ENCODE assay signal across 1 cellular context in the genomic region with DNA sequence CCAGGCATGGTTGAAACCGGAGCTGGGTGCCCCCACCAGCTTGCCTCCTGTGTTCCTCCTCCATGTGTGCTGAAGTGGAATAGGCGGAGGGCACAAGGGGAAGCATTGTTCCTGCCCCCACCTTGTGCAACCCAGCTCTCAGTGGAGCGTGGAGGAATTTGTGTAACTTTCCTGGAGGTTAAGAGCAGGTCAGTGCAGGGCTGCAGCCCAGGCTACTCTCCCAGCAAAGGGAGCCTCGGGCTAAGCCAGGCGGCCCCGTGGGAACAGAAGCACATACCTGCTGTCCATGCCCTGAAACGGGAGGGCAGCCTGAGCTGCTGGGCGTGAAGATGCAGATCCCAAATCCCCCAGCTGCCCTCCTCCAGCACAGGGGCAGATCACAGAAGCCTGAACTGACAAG.
TF ChIP-seq lines count a peak whose summit lies in the region.

No MANE protein-coding gene starts in this region.

TF ChIP-seq in HepG2, 621 proteins besides CTCF, POLR2A, EP300 and RAD21 (continued from another document and continues in another):
- TF ChIP-seq, protein P1, sequence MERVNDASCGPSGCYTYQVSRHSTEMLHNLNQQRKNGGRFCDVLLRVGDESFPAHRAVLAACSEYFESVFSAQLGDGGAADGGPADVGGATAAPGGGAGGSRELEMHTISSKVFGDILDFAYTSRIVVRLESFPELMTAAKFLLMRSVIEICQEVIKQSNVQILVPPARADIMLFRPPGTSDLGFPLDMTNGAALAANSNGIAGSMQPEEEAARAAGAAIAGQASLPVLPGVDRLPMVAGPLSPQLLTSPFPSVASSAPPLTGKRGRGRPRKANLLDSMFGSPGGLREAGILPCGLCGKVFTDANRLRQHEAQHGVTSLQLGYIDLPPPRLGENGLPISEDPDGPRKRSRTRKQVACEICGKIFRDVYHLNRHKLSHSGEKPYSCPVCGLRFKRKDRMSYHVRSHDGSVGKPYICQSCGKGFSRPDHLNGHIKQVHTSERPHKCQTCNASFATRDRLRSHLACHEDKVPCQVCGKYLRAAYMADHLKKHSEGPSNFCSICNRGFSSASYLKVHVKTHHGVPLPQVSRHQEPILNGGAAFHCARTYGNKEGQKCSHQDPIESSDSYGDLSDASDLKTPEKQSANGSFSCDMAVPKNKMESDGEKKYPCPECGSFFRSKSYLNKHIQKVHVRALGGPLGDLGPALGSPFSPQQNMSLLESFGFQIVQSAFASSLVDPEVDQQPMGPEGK (CRISPR knock-in tag; IDR thresholded peaks at IDR 0.05): peak; percentile 88
- TF ChIP-seq ZNF275 (CRISPR knock-in tag; IDR thresholded peaks at IDR 0.05; ENCODE audit: borderline replicate concordance): no peak
- TF ChIP-seq ZNF44 (CRISPR knock-in tag; IDR thresholded peaks at IDR 0.05): no peak
- no peak for TF ChIP-seq STAT5B (CRISPR knock-in tag; IDR thresholded peaks at IDR 0.05)
- TF ChIP-seq ZNF557 (CRISPR knock-in tag; IDR thresholded peaks at IDR 0.05): no peak
- no peak for TF ChIP-seq RBFOX2 (IDR thresholded peaks at IDR 0.05; ENCODE audit: low read depth, low read length)
- TF ChIP-seq, protein P2, sequence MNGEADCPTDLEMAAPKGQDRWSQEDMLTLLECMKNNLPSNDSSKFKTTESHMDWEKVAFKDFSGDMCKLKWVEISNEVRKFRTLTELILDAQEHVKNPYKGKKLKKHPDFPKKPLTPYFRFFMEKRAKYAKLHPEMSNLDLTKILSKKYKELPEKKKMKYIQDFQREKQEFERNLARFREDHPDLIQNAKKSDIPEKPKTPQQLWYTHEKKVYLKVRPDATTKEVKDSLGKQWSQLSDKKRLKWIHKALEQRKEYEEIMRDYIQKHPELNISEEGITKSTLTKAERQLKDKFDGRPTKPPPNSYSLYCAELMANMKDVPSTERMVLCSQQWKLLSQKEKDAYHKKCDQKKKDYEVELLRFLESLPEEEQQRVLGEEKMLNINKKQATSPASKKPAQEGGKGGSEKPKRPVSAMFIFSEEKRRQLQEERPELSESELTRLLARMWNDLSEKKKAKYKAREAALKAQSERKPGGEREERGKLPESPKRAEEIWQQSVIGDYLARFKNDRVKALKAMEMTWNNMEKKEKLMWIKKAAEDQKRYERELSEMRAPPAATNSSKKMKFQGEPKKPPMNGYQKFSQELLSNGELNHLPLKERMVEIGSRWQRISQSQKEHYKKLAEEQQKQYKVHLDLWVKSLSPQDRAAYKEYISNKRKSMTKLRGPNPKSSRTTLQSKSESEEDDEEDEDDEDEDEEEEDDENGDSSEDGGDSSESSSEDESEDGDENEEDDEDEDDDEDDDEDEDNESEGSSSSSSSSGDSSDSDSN (CRISPR knock-in tag; IDR thresholded peaks at IDR 0.05): no peak
- TF ChIP-seq NFKB2 (CRISPR knock-in tag; IDR thresholded peaks at IDR 0.05; ENCODE audit: borderline replicate concordance): no peak
- TF ChIP-seq NR2F1 (CRISPR knock-in tag; IDR thresholded peaks at IDR 0.05): no peak
- TF ChIP-seq SIX4 (CRISPR knock-in tag; IDR thresholded peaks at IDR 0.05): peak; percentile 74; the same call in 1 of the 2 replicates
- TF ChIP-seq ZNF674 (CRISPR knock-in tag; IDR thresholded peaks at IDR 0.05; ENCODE audit: low read depth): no peak
- TF ChIP-seq RXRB (CRISPR knock-in tag; IDR thresholded peaks at IDR 0.05; ENCODE audit: borderline replicate concordance): no peak
- TF ChIP-seq BRCA1 (CRISPR knock-in tag; IDR thresholded peaks at IDR 0.05): no peak
- TF ChIP-seq, protein P3, sequence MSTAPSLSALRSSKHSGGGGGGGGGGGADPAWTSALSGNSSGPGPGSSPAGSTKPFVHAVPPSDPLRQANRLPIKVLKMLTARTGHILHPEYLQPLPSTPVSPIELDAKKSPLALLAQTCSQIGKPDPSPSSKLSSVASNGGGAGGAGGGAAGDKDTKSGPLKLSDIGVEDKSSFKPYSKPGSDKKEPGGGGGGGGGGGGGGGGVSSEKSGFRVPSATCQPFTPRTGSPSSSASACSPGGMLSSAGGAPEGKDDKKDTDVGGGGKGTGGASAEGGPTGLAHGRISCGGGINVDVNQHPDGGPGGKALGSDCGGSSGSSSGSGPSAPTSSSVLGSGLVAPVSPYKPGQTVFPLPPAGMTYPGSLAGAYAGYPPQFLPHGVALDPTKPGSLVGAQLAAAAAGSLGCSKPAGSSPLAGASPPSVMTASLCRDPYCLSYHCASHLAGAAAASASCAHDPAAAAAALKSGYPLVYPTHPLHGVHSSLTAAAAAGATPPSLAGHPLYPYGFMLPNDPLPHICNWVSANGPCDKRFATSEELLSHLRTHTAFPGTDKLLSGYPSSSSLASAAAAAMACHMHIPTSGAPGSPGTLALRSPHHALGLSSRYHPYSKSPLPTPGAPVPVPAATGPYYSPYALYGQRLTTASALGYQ (CRISPR knock-in tag; IDR thresholded peaks at IDR 0.05): no peak
- TF ChIP-seq ZNF790 (CRISPR knock-in tag; IDR thresholded peaks at IDR 0.05; ENCODE audit: borderline replicate concordance): no peak
- no peak for TF ChIP-seq HOXA5 (CRISPR knock-in tag; IDR thresholded peaks at IDR 0.05)
- TF ChIP-seq HIVEP1 (CRISPR knock-in tag; IDR thresholded peaks at IDR 0.05): no peak
- no peak for TF ChIP-seq ZFY (CRISPR knock-in tag; IDR thresholded peaks at IDR 0.05)
- no peak for TF ChIP-seq LBX2 (CRISPR knock-in tag; IDR thresholded peaks at IDR 0.05; ENCODE audit: borderline replicate concordance)
- TF ChIP-seq ZNF891 (CRISPR knock-in tag; IDR thresholded peaks at IDR 0.05): no peak
- TF ChIP-seq ZNF205 (CRISPR knock-in tag; IDR thresholded peaks at IDR 0.05): no peak
- no peak for TF ChIP-seq SOX13 (IDR thresholded peaks at IDR 0.05)
- peak in 1 of 2 experiments; percentile 58; a peak in 2 of 4 replicates for TF ChIP-seq SOX13 (CRISPR knock-in tag; conservative IDR thresholded peaks at IDR 0.05 in 1 of 2, IDR thresholded peaks at IDR 0.05 in 1 of 2)
- peak; percentile 90 for TF ChIP-seq BCL6 (CRISPR knock-in tag; IDR thresholded peaks at IDR 0.05)
- no peak for TF ChIP-seq SCMH1 (CRISPR knock-in tag; IDR thresholded peaks at IDR 0.05; ENCODE audit: borderline replicate concordance)
- TF ChIP-seq CEBPB (IDR thresholded peaks at IDR 0.05; ENCODE audit: borderline replicate concordance, low read depth, low read length): peak; percentile 60; the same call in 1 of the 2 replicates
- TF ChIP-seq CHD2 (IDR thresholded peaks at IDR 0.05; ENCODE audit: low read depth, low read length): no peak
- TF ChIP-seq ATF3 (CRISPR knock-in tag; IDR thresholded peaks at IDR 0.05): no peak
- no peak for TF ChIP-seq ZNF777 (CRISPR knock-in tag; IDR thresholded peaks at IDR 0.05)
- TF ChIP-seq ZNF615 (CRISPR knock-in tag; IDR thresholded peaks at IDR 0.05; ENCODE audit: borderline replicate concordance): no peak
- no peak for TF ChIP-seq ZSCAN31 (CRISPR knock-in tag; IDR thresholded peaks at IDR 0.05; ENCODE audit: low read depth)
- TF ChIP-seq XRCC5 (optimal IDR thresholded peaks at IDR 0.05; ENCODE audit: low read length): no peak
- TF ChIP-seq, protein P4, sequence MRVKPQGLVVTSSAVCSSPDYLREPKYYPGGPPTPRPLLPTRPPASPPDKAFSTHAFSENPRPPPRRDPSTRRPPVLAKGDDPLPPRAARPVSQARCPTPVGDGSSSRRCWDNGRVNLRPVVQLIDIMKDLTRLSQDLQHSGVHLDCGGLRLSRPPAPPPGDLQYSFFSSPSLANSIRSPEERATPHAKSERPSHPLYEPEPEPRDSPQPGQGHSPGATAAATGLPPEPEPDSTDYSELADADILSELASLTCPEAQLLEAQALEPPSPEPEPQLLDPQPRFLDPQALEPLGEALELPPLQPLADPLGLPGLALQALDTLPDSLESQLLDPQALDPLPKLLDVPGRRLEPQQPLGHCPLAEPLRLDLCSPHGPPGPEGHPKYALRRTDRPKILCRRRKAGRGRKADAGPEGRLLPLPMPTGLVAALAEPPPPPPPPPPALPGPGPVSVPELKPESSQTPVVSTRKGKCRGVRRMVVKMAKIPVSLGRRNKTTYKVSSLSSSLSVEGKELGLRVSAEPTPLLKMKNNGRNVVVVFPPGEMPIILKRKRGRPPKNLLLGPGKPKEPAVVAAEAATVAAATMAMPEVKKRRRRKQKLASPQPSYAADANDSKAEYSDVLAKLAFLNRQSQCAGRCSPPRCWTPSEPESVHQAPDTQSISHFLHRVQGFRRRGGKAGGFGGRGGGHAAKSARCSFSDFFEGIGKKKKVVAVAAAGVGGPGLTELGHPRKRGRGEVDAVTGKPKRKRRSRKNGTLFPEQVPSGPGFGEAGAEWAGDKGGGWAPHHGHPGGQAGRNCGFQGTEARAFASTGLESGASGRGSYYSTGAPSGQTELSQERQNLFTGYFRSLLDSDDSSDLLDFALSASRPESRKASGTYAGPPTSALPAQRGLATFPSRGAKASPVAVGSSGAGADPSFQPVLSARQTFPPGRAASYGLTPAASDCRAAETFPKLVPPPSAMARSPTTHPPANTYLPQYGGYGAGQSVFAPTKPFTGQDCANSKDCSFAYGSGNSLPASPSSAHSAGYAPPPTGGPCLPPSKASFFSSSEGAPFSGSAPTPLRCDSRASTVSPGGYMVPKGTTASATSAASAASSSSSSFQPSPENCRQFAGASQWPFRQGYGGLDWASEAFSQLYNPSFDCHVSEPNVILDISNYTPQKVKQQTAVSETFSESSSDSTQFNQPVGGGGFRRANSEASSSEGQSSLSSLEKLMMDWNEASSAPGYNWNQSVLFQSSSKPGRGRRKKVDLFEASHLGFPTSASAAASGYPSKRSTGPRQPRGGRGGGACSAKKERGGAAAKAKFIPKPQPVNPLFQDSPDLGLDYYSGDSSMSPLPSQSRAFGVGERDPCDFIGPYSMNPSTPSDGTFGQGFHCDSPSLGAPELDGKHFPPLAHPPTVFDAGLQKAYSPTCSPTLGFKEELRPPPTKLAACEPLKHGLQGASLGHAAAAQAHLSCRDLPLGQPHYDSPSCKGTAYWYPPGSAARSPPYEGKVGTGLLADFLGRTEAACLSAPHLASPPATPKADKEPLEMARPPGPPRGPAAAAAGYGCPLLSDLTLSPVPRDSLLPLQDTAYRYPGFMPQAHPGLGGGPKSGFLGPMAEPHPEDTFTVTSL (CRISPR knock-in tag; IDR thresholded peaks at IDR 0.05; ENCODE audit: borderline replicate concordance): no peak
- TF ChIP-seq PRPF4 (IDR thresholded peaks at IDR 0.05; ENCODE audit: low read depth, low read length, poor library complexity, severe bottlenecking): no peak
- TF ChIP-seq RARA (CRISPR knock-in tag; IDR thresholded peaks at IDR 0.05): peak; percentile 63
- TF ChIP-seq CEBPG (CRISPR knock-in tag; IDR thresholded peaks at IDR 0.05): peak; percentile 43; the same call in 1 of the 2 replicates
- TF ChIP-seq, protein P5, sequence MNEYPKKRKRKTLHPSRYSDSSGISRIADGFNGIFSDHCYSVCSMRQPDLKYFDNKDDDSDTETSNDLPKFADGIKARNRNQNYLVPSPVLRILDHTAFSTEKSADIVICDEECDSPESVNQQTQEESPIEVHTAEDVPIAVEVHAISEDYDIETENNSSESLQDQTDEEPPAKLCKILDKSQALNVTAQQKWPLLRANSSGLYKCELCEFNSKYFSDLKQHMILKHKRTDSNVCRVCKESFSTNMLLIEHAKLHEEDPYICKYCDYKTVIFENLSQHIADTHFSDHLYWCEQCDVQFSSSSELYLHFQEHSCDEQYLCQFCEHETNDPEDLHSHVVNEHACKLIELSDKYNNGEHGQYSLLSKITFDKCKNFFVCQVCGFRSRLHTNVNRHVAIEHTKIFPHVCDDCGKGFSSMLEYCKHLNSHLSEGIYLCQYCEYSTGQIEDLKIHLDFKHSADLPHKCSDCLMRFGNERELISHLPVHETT (CRISPR knock-in tag; conservative IDR thresholded peaks at IDR 0.05): no peak
- no peak for TF ChIP-seq ZNF724P (CRISPR knock-in tag; IDR thresholded peaks at IDR 0.05; ENCODE audit: borderline replicate concordance)
- no peak for TF ChIP-seq PLSCR1 (CRISPR knock-in tag; IDR thresholded peaks at IDR 0.05; ENCODE audit: borderline replicate concordance)
- no peak for TF ChIP-seq MIXL1 (CRISPR knock-in tag; IDR thresholded peaks at IDR 0.05)
- TF ChIP-seq BRF2 (CRISPR knock-in tag; IDR thresholded peaks at IDR 0.05): no peak
- no peak for TF ChIP-seq IRF2 (CRISPR knock-in tag; IDR thresholded peaks at IDR 0.05)
- TF ChIP-seq TBX2 (CRISPR knock-in tag; IDR thresholded peaks at IDR 0.05; ENCODE audit: borderline replicate concordance): no peak
- TF ChIP-seq RXRA (CRISPR knock-in tag; IDR thresholded peaks at IDR 0.05): peak; percentile 75
- no peak for TF ChIP-seq STAG1 (CRISPR knock-in tag; IDR thresholded peaks at IDR 0.05)
- TF ChIP-seq MIER2 (CRISPR knock-in tag; IDR thresholded peaks at IDR 0.05): peak; percentile 33; the same call in 1 of the 2 replicates
- no peak for TF ChIP-seq ZNF124 (CRISPR knock-in tag; IDR thresholded peaks at IDR 0.05)
